In the genomic region with DNA sequence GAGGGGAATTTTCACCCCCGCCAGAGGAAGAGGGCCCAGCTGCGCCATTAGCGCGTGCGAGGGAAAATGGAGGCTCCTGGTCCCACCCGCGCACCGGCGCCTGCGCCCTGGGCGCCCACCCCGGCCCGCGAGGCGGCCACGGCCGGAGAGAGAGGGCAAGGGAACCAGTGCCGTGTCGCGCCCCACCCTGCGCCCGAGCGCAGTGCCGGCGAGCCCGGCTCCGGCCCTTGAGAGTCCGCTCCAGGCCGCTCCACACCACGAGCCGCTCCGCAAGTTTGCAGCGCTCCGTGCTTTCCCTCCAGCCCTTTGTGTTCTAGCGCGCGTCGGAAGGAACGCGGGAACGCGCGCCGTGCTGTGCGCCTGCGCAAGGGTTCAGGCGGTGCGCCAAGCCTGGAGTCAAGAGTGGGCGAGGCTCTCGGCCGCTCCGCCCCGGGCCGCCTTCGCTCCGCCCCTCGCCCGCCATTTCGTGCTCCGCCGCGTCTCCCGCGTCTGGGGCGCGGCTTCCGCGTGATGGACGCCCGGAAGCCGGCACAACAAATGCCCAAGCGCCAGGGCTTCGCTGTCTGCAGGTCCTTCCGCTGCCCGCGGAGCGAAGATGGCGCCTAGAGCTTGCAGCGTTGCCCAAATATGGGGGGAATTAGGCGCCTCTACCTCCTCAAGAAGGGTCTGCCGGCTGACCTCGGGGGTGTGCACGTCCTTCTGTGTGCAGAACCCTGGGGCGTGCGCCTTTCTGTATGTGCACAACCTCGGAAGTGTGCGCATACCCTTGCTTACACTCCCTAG, we compare ENCODE assay signal across 8 cellular contexts. TPM values are rescaled to one million over a fixed set of nuclear protein-coding genes. Genes with fewer than 3 reads are reported as not detected.
DNase-seq lines count a peak whose midpoint lies in the region; ATAC-seq and TF ChIP-seq lines count a peak whose summit lies in the region.

No MANE protein-coding gene starts in this region.

- peak; percentile 72 for ATAC-seq in GM19452 (IDR thresholded peaks at IDR 0.05; ENCODE audit: unreplicated experiment)
- ATAC-seq in HG03575 (IDR thresholded peaks at IDR 0.05; ENCODE audit: extremely low read depth, insufficient number of reproducible peaks, low FRiP score, unreplicated experiment): peak; percentile 48
- peak; percentile 82 for ATAC-seq in gastroesophageal sphincter

- peaks cover 11% of the 10 kb centered on the region for H3K4me1 ChIP-seq in CD8-positive, alpha-beta memory T cell (ENCODE audit: insufficient read depth, low read length)
- H3K4me1 ChIP-seq in gastroesophageal sphincter (peaks cover 0 to 40% (median 19%) of the 10 kb centered on the region in 3 donors), subcutaneous abdominal adipose tissue (ENCODE audit: control insufficient read depth in 5 of 5, insufficient read depth in 5 of 5, low read length in 5 of 5) (peaks cover 3 to 44% (median 43%) of the 10 kb centered on the region in 5 donors)

- no CpG with 5 or more reads among the region's 87 CpGs for WGBS in gastroesophageal sphincter (ENCODE audit: low coverage in 1 of 2), 2 donors

- CTCF ChIA-PET in CD8-positive, alpha-beta memory T cell (lab: Charles Lee): interaction anchor here (0.5 to 10.1 kb wide), 6 partner anchors 13 to 211 kb away, joined by 3 to 84 read pairs (median 14); no protein-coding TSS in a partner anchor
- CTCF ChIA-PET in activated naive CD4-positive, alpha-beta T cell treated with anti-CD3 and anti-CD28 coated beads for 36 hours (lab: Charles Lee): interaction anchor here (1.6 to 5.4 kb wide), 3 partner anchors 12 to 52 kb away, joined by 3 to 36 read pairs (median 4); no protein-coding TSS in a partner anchor

- H3K4me3 ChIP-seq in CD8-positive, alpha-beta memory T cell (ENCODE audit: low read length): peak overlapping the region; percentile 69
- H3K4me3 ChIP-seq in gastroesophageal sphincter (peak overlapping the region; percentile 1 to 56), subcutaneous abdominal adipose tissue (ENCODE audit: low read depth in 1 of 5, low read length in 5 of 5) (peak overlapping the region; percentile 64 to 79 (median 70))

- peak; percentile 94 to 99 (median 97) for DNase-seq in CD8-positive, alpha-beta memory T cell
- DNase-seq in activated naive CD4-positive, alpha-beta T cell treated with anti-CD3 and anti-CD28 coated beads for 36 hours: peak; percentile 96
- peak; percentile 79 for DNase-seq in non-pigmented ciliary epithelial cell (ENCODE audit: low read depth)

- peak overlapping the region; percentile 74 to 88 (median 81) for H3K4me3 Mint-ChIP-seq in CD8-positive, alpha-beta memory T cell
- H3K4me3 Mint-ChIP-seq in activated naive CD4-positive, alpha-beta T cell treated with anti-CD3 and anti-CD28 coated beads for 36 hours: peak overlapping the region; percentile 74

- H3K36me3 Mint-ChIP-seq in CD8-positive, alpha-beta memory T cell: peaks cover 0 to 2% (median 0%) of the 10 kb centered on the region in 3 donors
- no peaks in the 10 kb centered on the region for H3K36me3 Mint-ChIP-seq in activated naive CD4-positive, alpha-beta T cell treated with anti-CD3 and anti-CD28 coated beads for 36 hours (ENCODE audit: low read depth)

- peak in 3 of 4 experiments; percentile 5 to 36 (median 26) for TF ChIP-seq CTCF in gastroesophageal sphincter (IDR thresholded peaks at IDR 0.05)

- H3K9me3 ChIP-seq in CD8-positive, alpha-beta memory T cell (ENCODE audit: low read length): no peaks in the 10 kb centered on the region
- H3K9me3 ChIP-seq in gastroesophageal sphincter (no peaks in the 10 kb centered on the region), subcutaneous abdominal adipose tissue (ENCODE audit: control insufficient read depth in 5 of 5, low read length in 5 of 5) (no peaks in the 10 kb centered on the region)

- peak overlapping the region; percentile 92 to 97 (median 96) for H3K27ac Mint-ChIP-seq in CD8-positive, alpha-beta memory T cell
- H3K27ac Mint-ChIP-seq in activated naive CD4-positive, alpha-beta T cell treated with anti-CD3 and anti-CD28 coated beads for 36 hours: peak overlapping the region; percentile 92

- H3K9me3 Mint-ChIP-seq in CD8-positive, alpha-beta memory T cell: peaks cover 0 to 4% (median 0%) of the 10 kb centered on the region in 5 donors
- no peaks in the 10 kb centered on the region for H3K9me3 Mint-ChIP-seq in activated naive CD4-positive, alpha-beta T cell treated with anti-CD3 and anti-CD28 coated beads for 36 hours

- TF ChIP-seq POLR2A in Raji (IDR thresholded peaks at IDR 0.05; ENCODE audit: insufficient read depth, low read depth, low read length): peak; percentile 74
- TF ChIP-seq POLR2A in gastroesophageal sphincter (IDR thresholded peaks at IDR 0.05): peak; percentile 80 to 85

- H3K27me3 Mint-ChIP-seq in CD8-positive, alpha-beta memory T cell: peaks cover 0 to 3% of the 10 kb centered on the region in 2 donors
- H3K27me3 Mint-ChIP-seq in activated naive CD4-positive, alpha-beta T cell treated with anti-CD3 and anti-CD28 coated beads for 36 hours (ENCODE audit: low read depth): no peaks in the 10 kb centered on the region

- peaks cover 7 to 15% (median 12%) of the 10 kb centered on the region in 3 donors for H3K4me1 Mint-ChIP-seq in CD8-positive, alpha-beta memory T cell
- H3K4me1 Mint-ChIP-seq in activated naive CD4-positive, alpha-beta T cell treated with anti-CD3 and anti-CD28 coated beads for 36 hours (ENCODE audit: low read depth): peaks cover 17% of the 10 kb centered on the region

- H3K9ac ChIP-seq in subcutaneous abdominal adipose tissue (ENCODE audit: low read length in 5 of 5): peak overlapping the region in 3 of 5 donors; percentile 49 to 67 (median 59)

- intact Hi-C loops in activated naive CD4-positive, alpha-beta T cell treated with anti-CD3 and anti-CD28 coated beads for 36 hours (cut with micrococcal nuclease): loop anchor here (1.0 to 2.0 kb wide), 7 partner anchors 15 to 198 kb away; partner anchors contain the start of genes NCL, PDE6D and PTMA

- H3K27ac ChIP-seq in CD8-positive, alpha-beta memory T cell (ENCODE audit: low read depth, low read length): peak overlapping the region; percentile 83
- peak overlapping the region; percentile 54 to 99 (median 97) for H3K27ac ChIP-seq in gastroesophageal sphincter
- peak overlapping the region; percentile 79 for H3K27ac ChIP-seq in subcutaneous abdominal adipose tissue (ENCODE audit: low read depth, low read length)

- POLR2A ChIA-PET in CD8-positive, alpha-beta memory T cell (lab: Charles Lee): interaction anchor here (0.6 to 2.6 kb wide), 6 partner anchors 13 to 198 kb away, joined by 5 to 48 read pairs (median 6); partner anchors contain the start of genes NCL and PTMA

- H3K27me3 ChIP-seq in CD8-positive, alpha-beta memory T cell (ENCODE audit: insufficient read depth, low read length, poor library complexity, severe bottlenecking): no peaks in the 10 kb centered on the region
- H3K27me3 ChIP-seq in gastroesophageal sphincter (no peaks in the 10 kb centered on the region), subcutaneous abdominal adipose tissue (ENCODE audit: control insufficient read depth in 5 of 5, insufficient read depth in 4 of 5, low read length in 5 of 5) (no peaks in the 10 kb centered on the region)

- no peaks in the 10 kb centered on the region for H3K36me3 ChIP-seq in CD8-positive, alpha-beta memory T cell (ENCODE audit: insufficient read depth, low read length)
- H3K36me3 ChIP-seq in gastroesophageal sphincter (no peaks in the 10 kb centered on the region), subcutaneous abdominal adipose tissue (ENCODE audit: control insufficient read depth in 5 of 5, insufficient read depth in 5 of 5, low read length in 5 of 5) (no peaks in the 10 kb centered on the region)

- no peak for TF ChIP-seq EP300 in gastroesophageal sphincter (IDR thresholded peaks at IDR 0.05)

RNA-seq across cellular contexts. Expression of gene PTMA, which starts 46.1 kb away (rescaled TPM):
- 1,000 to 10,000 TPM; 2,403 to 2,474 TPM for total RNA-seq in CD8-positive, alpha-beta memory T cell
- polyA plus RNA-seq in CD8-positive, alpha-beta memory T cell: 1,830 TPM
- total RNA-seq in activated naive CD4-positive, alpha-beta T cell treated with anti-CD3 and anti-CD28 coated beads for 36 hours: 1,000 to 10,000 TPM; 2,162 to 2,216 TPM
- total RNA-seq in gastroesophageal sphincter: 100 to 1,000 TPM; 683 to 866 (median 805) TPM

Comparison
In these comparisons a context has a peak if more than half of its experiments do, and no peak if none do; other contexts are left out.
1. Peak in every context shown above with its lines: DNase-seq, ATAC-seq, H3K4me3 ChIP-seq and H3K27ac ChIP-seq.